ENCODE assay signal across 14 cellular contexts in genomic region chr10:91690412-91690811, GRCh38. TPM values are rescaled to one million over a fixed set of nuclear protein-coding genes. Genes with fewer than 3 reads are reported as not detected.
DNase-seq lines count a peak whose midpoint lies in the region; ATAC-seq, FAIRE-seq and TF ChIP-seq lines count a peak whose summit lies in the region.
"Had no signal": no experiment of that assay in that cellular context is flagged by ENCODE, and none has a peak within 500 bp of the region (broad histone marks: within the 10 kb centered on the region; RNA-seq: fewer than 3 reads in every experiment).

No MANE protein-coding gene starts in this region.

- H3K4me3 ChIP-seq in pancreas = no peak overlapping the region
- H3K4me3 ChIP-seq in CD8-positive, alpha-beta memory T cell (ENCODE audit: low read length) = no peak overlapping the region

- POLR2A ChIA-PET in CD8-positive, alpha-beta memory T cell (lab: Charles Lee) = no interaction called here

- WGBS in pancreas, 2 donors = 21 to 30% methylated on average over 3 of the region's 3 CpGs

- no peak overlapping the region for H3K4me3 Mint-ChIP-seq in T-helper 17 cell
- H3K4me3 Mint-ChIP-seq in CD8-positive, alpha-beta memory T cell = no peak overlapping the region
- H3K4me3 Mint-ChIP-seq: CD14-positive monocyte, H9 had no signal

- CTCF ChIA-PET in CD8-positive, alpha-beta memory T cell (lab: Charles Lee) = no interaction called here

- H3K9me3 Mint-ChIP-seq in CD8-positive, alpha-beta memory T cell = no peaks in the 10 kb centered on the region
- H3K9me3 Mint-ChIP-seq: CD14-positive monocyte, H9 had no signal

- H3K36me3 ChIP-seq in pancreas = no peaks in the 10 kb centered on the region
- no peaks in the 10 kb centered on the region for H3K36me3 ChIP-seq in CD8-positive, alpha-beta memory T cell (ENCODE audit: insufficient read depth, low read length)

- peaks cover 11% of the 10 kb centered on the region for H3K4me1 Mint-ChIP-seq in T-helper 17 cell
- no peaks in the 10 kb centered on the region for H3K4me1 Mint-ChIP-seq in CD8-positive, alpha-beta memory T cell
- H3K4me1 Mint-ChIP-seq: CD14-positive monocyte had no signal

- H3K27me3 ChIP-seq in pancreas = no peaks in the 10 kb centered on the region
- H3K27me3 ChIP-seq in CD8-positive, alpha-beta memory T cell (ENCODE audit: insufficient read depth, low read length, poor library complexity, severe bottlenecking) = peaks cover 3% of the 10 kb centered on the region

- peaks cover 26% of the 10 kb centered on the region for H3K27me3 Mint-ChIP-seq in T-helper 17 cell
- peaks cover 5 to 7% of the 10 kb centered on the region in 2 donors for H3K27me3 Mint-ChIP-seq in CD8-positive, alpha-beta memory T cell

- TF ChIP-seq CTCF in C4-2B (conservative IDR thresholded peaks at IDR 0.05) (no peak), pancreas (IDR thresholded peaks at IDR 0.05) (no peak)

- H3K36me3 Mint-ChIP-seq in T-helper 17 cell (ENCODE audit: low read depth) = no peaks in the 10 kb centered on the region
- no peaks in the 10 kb centered on the region for H3K36me3 Mint-ChIP-seq in CD8-positive, alpha-beta memory T cell
- H3K36me3 Mint-ChIP-seq: CD14-positive monocyte had no signal

- intact Hi-C loops in pancreas (cut with DNase I) = no loop called here

- no peaks in the 10 kb centered on the region for H3K9me3 ChIP-seq in T-helper 17 cell (ENCODE audit: control insufficient read depth, low read length, poor library complexity, severe bottlenecking)
- no peaks in the 10 kb centered on the region for H3K9me3 ChIP-seq in pancreas
- H3K9me3 ChIP-seq in CD8-positive, alpha-beta memory T cell (ENCODE audit: low read length) = no peaks in the 10 kb centered on the region
- H3K9me3 ChIP-seq: Caco-2 had no signal

- H3K27ac Mint-ChIP-seq in T-helper 17 cell = peak overlapping the region; percentile 67
- no peak overlapping the region for H3K27ac Mint-ChIP-seq in CD8-positive, alpha-beta memory T cell
- H3K27ac Mint-ChIP-seq: CD14-positive monocyte had no signal

- FAIRE-seq in pancreas (lab: Jason Lieb, UNC) = no peak

- H3K4me1 ChIP-seq in pancreas = no peaks in the 10 kb centered on the region
- H3K4me1 ChIP-seq in CD8-positive, alpha-beta memory T cell (ENCODE audit: insufficient read depth, low read length) = no peaks in the 10 kb centered on the region
- H3K4me1 ChIP-seq: Caco-2 had no signal

- ATAC-seq in T-helper 17 cell = no peak
- peak in 3 of 4 donors; percentile 30 to 62 (median 56) for ATAC-seq in pancreas
- ATAC-seq in GM18519 (IDR thresholded peaks at IDR 0.05; ENCODE audit: low FRiP score, unreplicated experiment) = no peak

- H3K27ac ChIP-seq in C4-2B (peak overlapping the region; percentile 81), epithelial cell of prostate (peak overlapping the region; percentile 84), pancreas (no peak overlapping the region), substantia nigra (ENCODE audit: low read depth, low read length, poor library complexity, severe bottlenecking) (no peak overlapping the region)
- no peak overlapping the region for H3K27ac ChIP-seq in CD8-positive, alpha-beta memory T cell (ENCODE audit: low read depth, low read length)

- DNase-seq in T-helper 17 cell (no peak), epithelial cell of prostate (ENCODE audit: low read depth, low spot score) (no peak), pancreas (no peak), substantia nigra (lab: John Stamatoyannopoulos, UW) (no peak), SHP77 treated with DMSO at 0.1 percent for 48 hours (lab: John Stamatoyannopoulos, UW) (no peak)
- DNase-seq in CD8-positive, alpha-beta memory T cell = no peak
- DNase-seq: Caco-2, H9, NCI-H1436, NCI-H2081 treated with DMSO at 0.1 percent for 48 hours had no signal

RNA-seq across cellular contexts. Expression of gene PPP1R3C, which starts 57.5 kb away (rescaled TPM):
- under 1 TPM in 1 of 2 donors, not detected in 1; 0.10 TPM for total RNA-seq in T-helper 17 cell
- 10 to 100 TPM in 5 of 6 donors, 1 to 10 TPM in 1; 7.1 to 27.5 (median 17.3) TPM for total RNA-seq in pancreas
- polyA plus RNA-seq in pancreas = 1 to 10 TPM; 3.8 to 5.8 TPM
- total RNA-seq in CD8-positive, alpha-beta memory T cell = not detected
- not detected for polyA plus RNA-seq in CD8-positive, alpha-beta memory T cell
- total RNA-seq: Caco-2, PC-3 had no signal
- polyA plus RNA-seq: CD14-positive monocyte had no signal

Comparison
In these comparisons a context has a peak if more than half of its experiments do, and no peak if none do; other contexts are left out.
1. H3K27ac ChIP-seq: peak in C4-2B (single experiment) and epithelial cell of prostate (single experiment); none in pancreas (0 of 4), substantia nigra (single experiment) and CD8-positive, alpha-beta memory T cell (single experiment).
2. ATAC-seq: peak in pancreas (3 of 4); none in T-helper 17 cell (single experiment) and GM18519 (single experiment).
3. RNA of gene PPP1R3C, which starts 57.5 kb away (total RNA-seq): 7.1 to 27.5 TPM in pancreas; 0.10 TPM in T-helper 17 cell and not detected in CD8-positive, alpha-beta memory T cell; every median in the first group is over 4 times any median in the second.